Comparison of ENCODE assay signal across 8 cellular contexts in the genomic region with DNA sequence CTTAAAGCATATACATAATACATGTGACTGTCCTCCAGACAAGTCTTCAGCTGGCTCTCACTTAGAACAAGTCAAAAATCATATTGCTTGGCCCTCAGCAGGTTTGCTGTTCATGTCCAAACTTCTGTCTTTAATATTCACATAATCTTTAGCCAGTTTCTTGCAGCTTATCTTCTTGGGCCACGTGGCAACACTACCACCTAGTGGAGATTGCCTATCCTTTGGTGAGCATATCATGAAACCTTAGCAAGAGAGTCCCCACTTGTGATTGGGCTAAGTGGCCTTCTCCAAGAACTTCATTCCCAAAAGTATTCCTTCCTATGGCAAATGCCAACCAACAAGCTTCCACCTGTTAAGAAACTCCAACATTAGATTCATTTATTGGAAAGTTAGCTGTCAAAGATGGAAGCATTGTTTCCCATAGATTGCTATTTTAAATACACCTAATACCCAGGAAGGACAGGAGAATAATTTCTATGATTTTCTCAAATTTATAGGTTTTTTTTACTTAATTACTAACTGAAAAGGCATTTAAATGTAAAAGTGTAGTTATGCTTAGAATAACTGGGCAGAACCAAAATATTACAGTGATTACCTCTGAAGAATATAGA.
DNase-seq lines count a peak whose midpoint lies in the region; ATAC-seq and TF ChIP-seq lines count a peak whose summit lies in the region.

No MANE protein-coding gene starts in this region.

- H3K4me1 ChIP-seq in Caco-2 (no peaks in the 10 kb centered on the region), ascending aorta (no peaks in the 10 kb centered on the region), iPS DF 6.9 (ENCODE audit: control insufficient read depth, insufficient read depth, low read length) (no peaks in the 10 kb centered on the region)

- H3K36me3 ChIP-seq in Caco-2 (ENCODE audit: control insufficient read depth, insufficient read depth, low read length) (no peaks in the 10 kb centered on the region), ascending aorta (no peaks in the 10 kb centered on the region), iPS DF 6.9 (ENCODE audit: control insufficient read depth, insufficient read depth, low read length) (no peaks in the 10 kb centered on the region)

- H3K4me3 ChIP-seq in Caco-2 (ENCODE audit: low read depth, low read length) (no peak overlapping the region), ascending aorta (no peak overlapping the region), iPS DF 6.9 (ENCODE audit: low read length) (no peak overlapping the region)

- no peaks in the 10 kb centered on the region for H3K27me3 ChIP-seq in Caco-2 (replicated peaks; ENCODE audit: control insufficient read depth, insufficient read depth, low read length)
- H3K27me3 ChIP-seq in ascending aorta = no peaks in the 10 kb centered on the region
- no peaks in the 10 kb centered on the region for H3K27me3 ChIP-seq in iPS DF 6.9 (ENCODE audit: control insufficient read depth, insufficient read depth, low read length)

- intact Hi-C loops in Caco-2 (cut with micrococcal nuclease; ENCODE audit: unreplicated experiment) (loop anchor here (1.0 to 10.0 kb wide), 4 partner anchors 78 to 808 kb away; no protein-coding TSS in a partner anchor), ascending aorta (cut with DNase I) (no loop called here)

- H3K27me3 Mint-ChIP-seq in Caco-2 (ENCODE audit: insufficient read depth, unreplicated experiment) = peaks cover 4% of the 10 kb centered on the region

- WGBS in iPS DF 6.9 (ENCODE audit: insufficient coverage, insufficient read length) = no CpG with 5 or more reads among the region's 1 CpG

- H3K4me3 Mint-ChIP-seq in Caco-2 (ENCODE audit: unreplicated experiment) = no peak overlapping the region

- no peaks in the 10 kb centered on the region for H3K36me3 Mint-ChIP-seq in Caco-2 (ENCODE audit: insufficient read depth, unreplicated experiment)

- TF ChIP-seq CTCF in Caco-2 (IDR thresholded peaks at IDR 0.05; ENCODE audit: insufficient read depth in 1 of 2, low read depth in 1 of 2, low read length in 1 of 2, severe bottlenecking in 1 of 2, unreplicated experiment in 1 of 2) (peak; percentile 58 to 82), ascending aorta (IDR thresholded peaks at IDR 0.05) (peak; percentile 11 to 62 (median 36))

- H3K27ac ChIP-seq in ascending aorta (no peak overlapping the region), iPS DF 6.9 (ENCODE audit: low read length) (no peak overlapping the region)

- CTCF ChIA-PET in Caco-2 (lab: Charles Lee) = no interaction called here

- peak; percentile 71 to 72 for DNase-seq in Caco-2
- peak; percentile 44 for DNase-seq in NCI-H460 (ENCODE audit: extremely low read depth, low read depth)
- DNase-seq in ascending aorta (ENCODE audit: low spot score in 2 of 2) = peak in 1 of 2 donors; percentile 64
- DNase-seq in iPS DF 6.9 (ENCODE audit: low read depth, low spot score) = peak; percentile 54
- peak; percentile 40 for DNase-seq in stimulated activated naive CD8-positive, alpha-beta T cell treated with anti-CD3 and anti-CD28 coated beads, Interleukin-15, Interleukin-2, amounts not matched to agents 100 U/mL and 50 U/mL, for 24 hours
- no peak for DNase-seq in effector CD4-positive, alpha-beta T cell

- no TSS peak for BruUV-seq in Caco-2 (replicated peaks; lab: Mats Ljungman, UMichigan)

- ATAC-seq in GM18858 (IDR thresholded peaks at IDR 0.05; ENCODE audit: unreplicated experiment) = peak; percentile 96
- peak; percentile 82 for ATAC-seq in HG02973 (IDR thresholded peaks at IDR 0.05; ENCODE audit: unreplicated experiment)
- ATAC-seq in stimulated activated naive CD8-positive, alpha-beta T cell treated with anti-CD3 and anti-CD28 coated beads, Interleukin-15, Interleukin-2, amounts not matched to agents 100 U/mL and 50 U/mL, for 24 hours = no peak

- H3K9me3 ChIP-seq in Caco-2 = no peaks in the 10 kb centered on the region
- H3K9me3 ChIP-seq in ascending aorta = no peaks in the 10 kb centered on the region
- H3K9me3 ChIP-seq in iPS DF 6.9 (ENCODE audit: control insufficient read depth, insufficient read depth, low read length) = no peaks in the 10 kb centered on the region

- H3K4me1 Mint-ChIP-seq in Caco-2 (ENCODE audit: low read depth, unreplicated experiment) = no peaks in the 10 kb centered on the region

- H3K9me3 Mint-ChIP-seq in Caco-2 (ENCODE audit: unreplicated experiment) = peaks cover under 1% of the 10 kb centered on the region

- H3K27ac Mint-ChIP-seq in Caco-2 (ENCODE audit: unreplicated experiment) = no peak overlapping the region

- POLR2A ChIA-PET in Caco-2 (lab: Charles Lee) = no interaction called here
